ENCODE assay signal across 18 cellular contexts in the genomic region with DNA sequence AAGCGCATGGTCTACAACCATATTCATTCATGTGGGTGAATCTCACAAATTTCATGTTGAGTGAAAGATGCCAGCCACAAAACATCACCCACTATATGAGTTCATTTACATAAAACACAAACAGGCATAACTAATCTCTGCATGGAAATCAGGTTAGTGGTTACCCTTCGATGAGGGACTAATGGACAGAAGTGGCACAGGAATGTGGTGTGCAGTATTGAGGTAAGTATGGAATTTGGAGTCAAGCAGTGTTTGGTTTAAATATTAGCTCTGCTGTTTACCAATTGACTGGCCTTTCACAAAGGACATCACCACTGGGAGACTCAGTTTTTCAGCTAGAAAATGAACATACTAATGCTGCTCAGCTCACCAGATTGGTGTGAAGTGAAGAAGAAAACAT. TPM values are rescaled to one million over a fixed set of nuclear protein-coding genes. Genes with fewer than 3 reads are reported as not detected.
"Had no signal": no experiment of that assay in that cellular context is flagged by ENCODE, and none has a peak within 500 bp of the region (broad histone marks: within the 10 kb centered on the region; RNA-seq: fewer than 3 reads in every experiment).

No MANE protein-coding gene starts in this region.

- H3K27ac ChIP-seq: body of pancreas, skin epidermis, testis had no signal

- H3K4me3 ChIP-seq: body of pancreas, skin epidermis, testis had no signal

- H3K27me3 Mint-ChIP-seq: stimulated activated naive CD8-positive, alpha-beta T cell treated with anti-CD3 and anti-CD28 coated beads, Interleukin-15, amount 100 ng/mL, for 72 hours had no signal

- ATAC-seq: body of pancreas; left colon; stimulated activated naive CD8-positive, alpha-beta T cell treated with anti-CD3 and anti-CD28 coated beads, Interleukin-15, amount 100 ng/mL, for 72 hours had no signal

- H3K4me1 Mint-ChIP-seq: activated CD4-positive, alpha-beta T cell treated with anti-CD3 and anti-CD28 coated beads, Interleukin-2, amount 10 ng/mL, durations not matched to agents 7 days and 5 days; stimulated activated naive CD8-positive, alpha-beta T cell treated with anti-CD3 and anti-CD28 coated beads, Interleukin-15, amount 100 ng/mL, for 72 hours had no signal

- H3K4me1 ChIP-seq: testis had no signal

- H3K27ac Mint-ChIP-seq: activated CD4-positive, alpha-beta T cell treated with anti-CD3 and anti-CD28 coated beads, Interleukin-2, amount 10 ng/mL, durations not matched to agents 7 days and 5 days; activated naive CD4-positive, alpha-beta T cell treated with anti-CD3 and anti-CD28 coated beads for 36 hours; stimulated activated naive CD8-positive, alpha-beta T cell treated with anti-CD3 and anti-CD28 coated beads, Interleukin-15, amount 100 ng/mL, for 72 hours had no signal

- H3K9me3 Mint-ChIP-seq: activated CD4-positive, alpha-beta T cell treated with anti-CD3 and anti-CD28 coated beads, Interleukin-2, amount 10 ng/mL, durations not matched to agents 7 days and 5 days; activated naive CD4-positive, alpha-beta T cell treated with anti-CD3 and anti-CD28 coated beads for 36 hours; stimulated activated naive CD8-positive, alpha-beta T cell treated with anti-CD3 and anti-CD28 coated beads, Interleukin-15, amount 100 ng/mL, for 72 hours had no signal

- H3K9me3 ChIP-seq: body of pancreas, testis had no signal

- H3K4me3 Mint-ChIP-seq: activated CD4-positive, alpha-beta T cell treated with anti-CD3 and anti-CD28 coated beads, Interleukin-2, amount 10 ng/mL, durations not matched to agents 7 days and 5 days; activated naive CD4-positive, alpha-beta T cell treated with anti-CD3 and anti-CD28 coated beads for 36 hours; stimulated activated naive CD8-positive, alpha-beta T cell treated with anti-CD3 and anti-CD28 coated beads, Interleukin-15, amount 100 ng/mL, for 72 hours had no signal

- DNase-seq: activated CD4-positive, alpha-beta T cell treated with anti-CD3 and anti-CD28 coated beads, Interleukin-2, amount 10 ng/mL, durations not matched to agents 7 days and 5 days; activated CD4-positive, CD25-positive, alpha-beta regulatory T cell; activated CD8-positive, alpha-beta memory T cell treated with anti-CD3 and anti-CD28 coated beads for 24 hours; activated naive CD4-positive, alpha-beta T cell treated with anti-CD3 and anti-CD28 coated beads for 36 hours; body of pancreas; central memory CD4-positive, alpha-beta T cell; cortex of kidney; effector CD8-positive, alpha-beta T cell; hypothalamus; left colon; stimulated activated CD4-positive, alpha-beta T cell treated with anti-CD3 and anti-CD28 coated beads, Interleukin-4, amount 100 ng/mL, for 4 hours; stimulated activated naive CD8-positive, alpha-beta T cell treated with anti-CD3 and anti-CD28 coated beads, Interleukin-15, amount 100 ng/mL, for 72 hours; testis had no signal

- H3K27me3 ChIP-seq: body of pancreas, testis had no signal

RNA-seq across cellular contexts. Expression of gene CCDC185, which starts 24.2 kb away (rescaled TPM):
- total RNA-seq: activated CD4-positive, alpha-beta T cell treated with anti-CD3 and anti-CD28 coated beads, Interleukin-2, amount 10 ng/mL, durations not matched to agents 7 days and 5 days; activated naive CD4-positive, alpha-beta T cell treated with anti-CD3 and anti-CD28 coated beads for 36 hours; body of pancreas; left colon; osteoblast; T-helper 2 cell treated with Interferon-gamma antibody and Interleukin-4, amounts not matched to agents 100 ng/mL and 5 ng/mL, for 36 hours; urinary bladder had no signal
- polyA plus RNA-seq: neural cell, urinary bladder had no signal

RNA-seq across cellular contexts. Expression of gene SUSD4, which starts 53.5 kb away (rescaled TPM):
- total RNA-seq: osteoblast had no signal
